ENCODE assay signal across 1 cellular context in the genomic region with DNA sequence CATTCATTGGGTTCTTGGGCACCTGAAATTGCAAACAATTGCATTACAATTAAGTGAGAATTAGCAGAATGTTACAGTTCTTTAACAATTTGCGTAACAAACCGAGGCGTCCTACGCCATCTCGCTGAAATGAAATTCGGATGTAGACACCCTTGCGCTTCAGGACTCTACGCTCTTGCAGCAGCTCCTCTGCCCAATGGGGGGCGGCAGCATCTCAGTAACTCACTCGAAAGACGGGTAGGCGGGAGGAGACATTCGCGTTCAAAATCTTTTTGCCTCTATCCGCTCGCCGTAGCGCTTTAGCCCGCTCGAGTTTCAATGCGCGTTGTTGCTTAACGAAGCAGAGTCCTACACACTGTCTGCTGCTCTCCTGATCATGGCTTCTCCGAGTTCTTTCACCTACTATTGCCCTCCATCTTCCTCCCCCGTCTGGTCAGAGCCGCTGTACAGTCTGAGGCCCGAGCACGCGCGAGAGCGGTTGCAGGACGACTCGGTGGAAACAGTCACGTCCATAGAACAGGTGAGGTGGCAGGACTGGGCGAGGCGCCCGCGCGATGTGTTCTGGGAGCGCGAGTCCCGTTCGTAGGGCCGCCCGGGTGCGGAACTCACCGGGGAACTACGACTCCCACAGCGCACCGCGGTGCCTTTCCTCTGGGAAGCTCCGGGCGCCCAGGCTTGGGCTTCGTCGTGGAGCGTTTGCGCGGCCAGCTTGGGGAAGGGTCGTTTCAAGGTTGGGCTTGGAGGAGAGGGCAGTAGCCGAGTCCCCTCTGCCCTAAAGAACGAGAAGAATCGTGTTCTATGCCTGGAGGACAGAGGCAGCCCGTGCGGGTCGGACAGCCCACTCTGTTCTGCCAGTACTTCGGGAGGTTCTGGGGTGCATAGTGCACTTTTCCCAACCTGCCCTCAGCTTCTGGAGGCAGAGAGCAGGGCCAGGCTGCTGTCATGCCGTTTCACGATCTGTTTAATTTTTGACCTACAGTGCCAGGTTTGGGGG.
TF ChIP-seq lines count a peak whose summit lies in the region.

FNTB (plus strand) TSS at position 318 of the 994 bp plus-strand sequence; CDS start at position 377, 59 bp downstream.

TF ChIP-seq in GM23338, 12 proteins besides CTCF, POLR2A, EP300 and RAD21:
- TF ChIP-seq POLR2AphosphoS5 (IDR thresholded peaks at IDR 0.05; ENCODE audit: low read depth) (peak; percentile 91), ETS1 (IDR thresholded peaks at IDR 0.05) (peak; percentile 89), EZH2phosphoT487 (IDR thresholded peaks at IDR 0.05; ENCODE audit: unreplicated experiment) (no peak), NANOG (IDR thresholded peaks at IDR 0.05; ENCODE audit: borderline replicate concordance) (0 out of 2 replicates have a peak, but pooled peaks have one; percentile 24), JUNB (IDR thresholded peaks at IDR 0.05; ENCODE audit: unreplicated experiment) (no peak), CREB1 (CRISPR knock-in tag; IDR thresholded peaks at IDR 0.05; ENCODE audit: low read depth) (0 out of 2 replicates have a peak, but pooled peaks have one; percentile 22)
